Comparison of ENCODE assay signal across 1 cellular context in the genomic region with DNA sequence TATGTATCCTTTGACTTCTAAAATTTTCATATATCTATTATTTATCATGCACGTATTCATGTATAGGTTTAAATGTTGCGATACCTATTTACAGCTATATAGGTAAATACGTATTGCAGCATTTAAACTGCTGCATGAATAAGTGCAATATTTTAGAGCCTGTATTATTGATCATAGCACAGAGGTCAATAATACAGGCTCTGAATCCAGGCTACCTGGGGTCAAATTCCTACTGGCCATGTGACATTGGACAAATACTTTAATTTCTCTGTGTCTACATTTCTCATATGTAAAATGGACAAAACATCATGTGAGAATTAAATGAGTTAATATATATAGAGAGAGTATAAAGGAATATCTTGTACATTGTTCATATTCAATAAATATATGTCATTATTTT.
A peak's percentile ranks its signal among the peaks of the same experiment; 100 is the strongest.
TF ChIP-seq lines count a peak whose summit lies in the region.

No MANE protein-coding gene starts in this region.

TF ChIP-seq in HepG2, 621 proteins besides CTCF, POLR2A, EP300 and RAD21 (continued from another document):
- TF ChIP-seq, protein P1, sequence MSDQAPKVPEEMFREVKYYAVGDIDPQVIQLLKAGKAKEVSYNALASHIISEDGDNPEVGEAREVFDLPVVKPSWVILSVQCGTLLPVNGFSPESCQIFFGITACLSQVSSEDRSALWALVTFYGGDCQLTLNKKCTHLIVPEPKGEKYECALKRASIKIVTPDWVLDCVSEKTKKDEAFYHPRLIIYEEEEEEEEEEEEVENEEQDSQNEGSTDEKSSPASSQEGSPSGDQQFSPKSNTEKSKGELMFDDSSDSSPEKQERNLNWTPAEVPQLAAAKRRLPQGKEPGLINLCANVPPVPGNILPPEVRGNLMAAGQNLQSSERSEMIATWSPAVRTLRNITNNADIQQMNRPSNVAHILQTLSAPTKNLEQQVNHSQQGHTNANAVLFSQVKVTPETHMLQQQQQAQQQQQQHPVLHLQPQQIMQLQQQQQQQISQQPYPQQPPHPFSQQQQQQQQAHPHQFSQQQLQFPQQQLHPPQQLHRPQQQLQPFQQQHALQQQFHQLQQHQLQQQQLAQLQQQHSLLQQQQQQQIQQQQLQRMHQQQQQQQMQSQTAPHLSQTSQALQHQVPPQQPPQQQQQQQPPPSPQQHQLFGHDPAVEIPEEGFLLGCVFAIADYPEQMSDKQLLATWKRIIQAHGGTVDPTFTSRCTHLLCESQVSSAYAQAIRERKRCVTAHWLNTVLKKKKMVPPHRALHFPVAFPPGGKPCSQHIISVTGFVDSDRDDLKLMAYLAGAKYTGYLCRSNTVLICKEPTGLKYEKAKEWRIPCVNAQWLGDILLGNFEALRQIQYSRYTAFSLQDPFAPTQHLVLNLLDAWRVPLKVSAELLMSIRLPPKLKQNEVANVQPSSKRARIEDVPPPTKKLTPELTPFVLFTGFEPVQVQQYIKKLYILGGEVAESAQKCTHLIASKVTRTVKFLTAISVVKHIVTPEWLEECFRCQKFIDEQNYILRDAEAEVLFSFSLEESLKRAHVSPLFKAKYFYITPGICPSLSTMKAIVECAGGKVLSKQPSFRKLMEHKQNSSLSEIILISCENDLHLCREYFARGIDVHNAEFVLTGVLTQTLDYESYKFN (CRISPR knock-in tag; conservative IDR thresholded peaks at IDR 0.05): peak; percentile 42; the same call in 1 of the 2 replicates
- TF ChIP-seq HNF4A (CRISPR knock-in tag; IDR thresholded peaks at IDR 0.05): 0 out of 2 replicates have a peak, but pooled peaks have one; percentile 26
- TF ChIP-seq KAT2B (IDR thresholded peaks at IDR 0.05; ENCODE audit: borderline replicate concordance, low read depth, low read length): peak; percentile 70; the same call in 1 of the 2 replicates
- no peak for TF ChIP-seq RCOR2 (CRISPR knock-in tag; IDR thresholded peaks at IDR 0.05)
- TF ChIP-seq EHMT2 (IDR thresholded peaks at IDR 0.05; ENCODE audit: borderline replicate concordance, low read depth, low read length): no peak
- TF ChIP-seq FOXP1 (IDR thresholded peaks at IDR 0.05): no peak
- TF ChIP-seq FOXP1 (CRISPR knock-in tag; IDR thresholded peaks at IDR 0.05): peak; percentile 47; the same call in 1 of the 2 replicates
- no peak; the same call in 1 of the 2 replicates for TF ChIP-seq SALL1 (CRISPR knock-in tag; IDR thresholded peaks at IDR 0.05)
- TF ChIP-seq NCOA5 (CRISPR knock-in tag; IDR thresholded peaks at IDR 0.05): no peak
- TF ChIP-seq, protein P2, sequence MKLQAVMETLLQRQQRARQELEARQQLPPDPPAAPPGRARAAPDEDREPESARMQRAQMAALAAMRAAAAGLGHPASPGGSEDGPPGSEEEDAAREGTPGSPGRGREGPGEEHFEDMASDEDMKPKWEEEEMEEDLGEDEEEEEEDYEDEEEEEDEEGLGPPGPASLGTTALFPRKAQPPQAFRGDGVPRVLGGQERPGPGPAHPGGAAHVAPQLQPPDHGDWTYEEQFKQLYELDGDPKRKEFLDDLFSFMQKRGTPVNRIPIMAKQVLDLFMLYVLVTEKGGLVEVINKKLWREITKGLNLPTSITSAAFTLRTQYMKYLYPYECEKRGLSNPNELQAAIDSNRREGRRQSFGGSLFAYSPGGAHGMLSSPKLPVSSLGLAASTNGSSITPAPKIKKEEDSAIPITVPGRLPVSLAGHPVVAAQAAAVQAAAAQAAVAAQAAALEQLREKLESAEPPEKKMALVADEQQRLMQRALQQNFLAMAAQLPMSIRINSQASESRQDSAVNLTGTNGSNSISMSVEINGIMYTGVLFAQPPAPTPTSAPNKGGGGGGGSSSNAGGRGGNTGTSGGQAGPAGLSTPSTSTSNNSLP (IDR thresholded peaks at IDR 0.05; ENCODE audit: low read depth, low read length): peak; percentile 44; the same call in 1 of the 2 replicates
- no peak for TF ChIP-seq DNMT3B (CRISPR knock-in tag; conservative IDR thresholded peaks at IDR 0.05)
- TF ChIP-seq, protein P3, sequence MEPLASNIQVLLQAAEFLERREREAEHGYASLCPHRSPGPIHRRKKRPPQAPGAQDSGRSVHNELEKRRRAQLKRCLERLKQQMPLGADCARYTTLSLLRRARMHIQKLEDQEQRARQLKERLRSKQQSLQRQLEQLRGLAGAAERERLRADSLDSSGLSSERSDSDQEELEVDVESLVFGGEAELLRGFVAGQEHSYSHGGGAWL (CRISPR knock-in tag; IDR thresholded peaks at IDR 0.05): no peak
- TF ChIP-seq, protein P4, sequence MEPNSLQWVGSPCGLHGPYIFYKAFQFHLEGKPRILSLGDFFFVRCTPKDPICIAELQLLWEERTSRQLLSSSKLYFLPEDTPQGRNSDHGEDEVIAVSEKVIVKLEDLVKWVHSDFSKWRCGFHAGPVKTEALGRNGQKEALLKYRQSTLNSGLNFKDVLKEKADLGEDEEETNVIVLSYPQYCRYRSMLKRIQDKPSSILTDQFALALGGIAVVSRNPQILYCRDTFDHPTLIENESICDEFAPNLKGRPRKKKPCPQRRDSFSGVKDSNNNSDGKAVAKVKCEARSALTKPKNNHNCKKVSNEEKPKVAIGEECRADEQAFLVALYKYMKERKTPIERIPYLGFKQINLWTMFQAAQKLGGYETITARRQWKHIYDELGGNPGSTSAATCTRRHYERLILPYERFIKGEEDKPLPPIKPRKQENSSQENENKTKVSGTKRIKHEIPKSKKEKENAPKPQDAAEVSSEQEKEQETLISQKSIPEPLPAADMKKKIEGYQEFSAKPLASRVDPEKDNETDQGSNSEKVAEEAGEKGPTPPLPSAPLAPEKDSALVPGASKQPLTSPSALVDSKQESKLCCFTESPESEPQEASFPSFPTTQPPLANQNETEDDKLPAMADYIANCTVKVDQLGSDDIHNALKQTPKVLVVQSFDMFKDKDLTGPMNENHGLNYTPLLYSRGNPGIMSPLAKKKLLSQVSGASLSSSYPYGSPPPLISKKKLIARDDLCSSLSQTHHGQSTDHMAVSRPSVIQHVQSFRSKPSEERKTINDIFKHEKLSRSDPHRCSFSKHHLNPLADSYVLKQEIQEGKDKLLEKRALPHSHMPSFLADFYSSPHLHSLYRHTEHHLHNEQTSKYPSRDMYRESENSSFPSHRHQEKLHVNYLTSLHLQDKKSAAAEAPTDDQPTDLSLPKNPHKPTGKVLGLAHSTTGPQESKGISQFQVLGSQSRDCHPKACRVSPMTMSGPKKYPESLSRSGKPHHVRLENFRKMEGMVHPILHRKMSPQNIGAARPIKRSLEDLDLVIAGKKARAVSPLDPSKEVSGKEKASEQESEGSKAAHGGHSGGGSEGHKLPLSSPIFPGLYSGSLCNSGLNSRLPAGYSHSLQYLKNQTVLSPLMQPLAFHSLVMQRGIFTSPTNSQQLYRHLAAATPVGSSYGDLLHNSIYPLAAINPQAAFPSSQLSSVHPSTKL (CRISPR knock-in tag; IDR thresholded peaks at IDR 0.05): 0 out of 2 replicates have a peak, but pooled peaks have one; percentile 12
- TF ChIP-seq TP53 (CRISPR knock-in tag; conservative IDR thresholded peaks at IDR 0.05): no peak
- TF ChIP-seq ONECUT2 (CRISPR knock-in tag; IDR thresholded peaks at IDR 0.05): 0 out of 2 replicates have a peak, but pooled peaks have one; percentile 25
